In the genomic region with DNA sequence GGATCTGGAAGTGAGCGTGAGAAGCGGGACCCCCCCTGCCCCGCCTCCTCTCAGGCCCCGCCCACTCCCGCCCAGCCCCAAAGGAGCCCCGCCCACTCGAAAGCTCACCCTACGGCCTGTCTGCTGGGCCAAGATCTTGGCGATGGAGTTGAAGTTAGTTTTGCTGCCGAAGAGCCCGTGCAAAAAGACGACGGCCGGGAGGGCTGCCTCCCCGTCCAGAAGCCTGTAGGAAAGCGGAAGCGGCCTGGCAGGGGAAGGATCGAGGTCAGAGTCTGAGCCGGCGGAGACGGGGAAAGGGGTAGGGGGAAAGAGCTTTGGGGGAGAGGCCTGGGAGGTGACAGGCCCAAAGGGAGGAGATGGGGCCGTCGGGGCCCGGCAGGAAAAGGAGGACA, we compare ENCODE assay signal across 1 cellular context.
A peak's percentile ranks its signal among the peaks of the same experiment; 100 is the strongest.
TF ChIP-seq lines count a peak whose summit lies in the region.

No MANE protein-coding gene starts in this region.

TF ChIP-seq in HEK293, 187 proteins besides CTCF, POLR2A, EP300 and RAD21 (continued from another document):
- TF ChIP-seq INSM2 (tag by site-specific recombination; IDR thresholded peaks at IDR 0.05) (no peak), HOXA7 (CRISPR knock-in tag; IDR thresholded peaks at IDR 0.05; ENCODE audit: borderline replicate concordance) (no peak), ZNF391 (tag by site-specific recombination; IDR thresholded peaks at IDR 0.05; ENCODE audit: borderline replicate concordance, low read depth) (peak; percentile 31; the same call in 1 of the 2 replicates), ZNF777 (tag by site-specific recombination; IDR thresholded peaks at IDR 0.05; ENCODE audit: borderline replicate concordance) (peak; percentile 49; the same call in 1 of the 2 replicates), ZNF16 (tag by site-specific recombination; IDR thresholded peaks at IDR 0.05; ENCODE audit: low read depth) (no peak), ZNF521 (tag by site-specific recombination; IDR thresholded peaks at IDR 0.05) (no peak), ZNF335 (tag by site-specific recombination; conservative IDR thresholded peaks at IDR 0.05) (peak; percentile 42; the same call in 1 of the 2 replicates), KLF9 (tag by site-specific recombination; IDR thresholded peaks at IDR 0.05; ENCODE audit: low read depth) (peak; percentile 62; the same call in 1 of the 2 replicates), ZNF341 (tag by site-specific recombination; IDR thresholded peaks at IDR 0.05; ENCODE audit: low read depth) (peak; percentile 18), ZNF548 (tag by site-specific recombination; IDR thresholded peaks at IDR 0.05) (no peak), ZNF792 (tag by site-specific recombination; IDR thresholded peaks at IDR 0.05) (no peak), HOXD13 (CRISPR knock-in tag; IDR thresholded peaks at IDR 0.05; ENCODE audit: borderline replicate concordance) (no peak), SP7 (tag by site-specific recombination; IDR thresholded peaks at IDR 0.05) (no peak; the same call in 1 of the 2 replicates), ZNF76 (tag by site-specific recombination; IDR thresholded peaks at IDR 0.05; ENCODE audit: borderline replicate concordance, low read depth) (no peak), ZFP3 (tag by site-specific recombination; IDR thresholded peaks at IDR 0.05; ENCODE audit: low read depth) (no peak), ZNF404 (tag by site-specific recombination; IDR thresholded peaks at IDR 0.05) (no peak), ZNF37A (tag by site-specific recombination; IDR thresholded peaks at IDR 0.05) (no peak), SP3 (tag by site-specific recombination; IDR thresholded peaks at IDR 0.05) (no peak; the same call in 1 of the 2 replicates), PRDM4 (tag by site-specific recombination; IDR thresholded peaks at IDR 0.05) (no peak), ZNF280D (tag by site-specific recombination; IDR thresholded peaks at IDR 0.05) (no peak), ZFP69B (tag by site-specific recombination; IDR thresholded peaks at IDR 0.05) (peak; percentile 64; the same call in 1 of the 2 replicates), YY1 (tag by site-specific recombination; IDR thresholded peaks at IDR 0.05) (no peak), ZNF560 (tag by site-specific recombination; IDR thresholded peaks at IDR 0.05; ENCODE audit: borderline replicate concordance) (no peak), ZBTB8A (tag by site-specific recombination; IDR thresholded peaks at IDR 0.05) (no peak), ZNF610 (tag by site-specific recombination; IDR thresholded peaks at IDR 0.05; ENCODE audit: borderline replicate concordance) (0 out of 2 replicates have a peak, but pooled peaks have one; percentile 8), ZNF366 (tag by site-specific recombination; conservative IDR thresholded peaks at IDR 0.05) (no peak), ZXDB (tag by site-specific recombination; IDR thresholded peaks at IDR 0.05) (peak; percentile 56), ZNF623 (tag by site-specific recombination; IDR thresholded peaks at IDR 0.05) (no peak), SETDB1 (IDR thresholded peaks at IDR 0.05; ENCODE audit: insufficient read length, low read length) (no peak), SP2 (tag by site-specific recombination; IDR thresholded peaks at IDR 0.05) (peak; percentile 34), ZNF843 (tag by site-specific recombination; IDR thresholded peaks at IDR 0.05) (no peak), ZNF561 (tag by site-specific recombination; IDR thresholded peaks at IDR 0.05; ENCODE audit: borderline replicate concordance) (peak; percentile 23; the same call in 1 of the 2 replicates), OSR2 (tag by site-specific recombination; IDR thresholded peaks at IDR 0.05) (no peak)
- TF ChIP-seq, protein P1, sequence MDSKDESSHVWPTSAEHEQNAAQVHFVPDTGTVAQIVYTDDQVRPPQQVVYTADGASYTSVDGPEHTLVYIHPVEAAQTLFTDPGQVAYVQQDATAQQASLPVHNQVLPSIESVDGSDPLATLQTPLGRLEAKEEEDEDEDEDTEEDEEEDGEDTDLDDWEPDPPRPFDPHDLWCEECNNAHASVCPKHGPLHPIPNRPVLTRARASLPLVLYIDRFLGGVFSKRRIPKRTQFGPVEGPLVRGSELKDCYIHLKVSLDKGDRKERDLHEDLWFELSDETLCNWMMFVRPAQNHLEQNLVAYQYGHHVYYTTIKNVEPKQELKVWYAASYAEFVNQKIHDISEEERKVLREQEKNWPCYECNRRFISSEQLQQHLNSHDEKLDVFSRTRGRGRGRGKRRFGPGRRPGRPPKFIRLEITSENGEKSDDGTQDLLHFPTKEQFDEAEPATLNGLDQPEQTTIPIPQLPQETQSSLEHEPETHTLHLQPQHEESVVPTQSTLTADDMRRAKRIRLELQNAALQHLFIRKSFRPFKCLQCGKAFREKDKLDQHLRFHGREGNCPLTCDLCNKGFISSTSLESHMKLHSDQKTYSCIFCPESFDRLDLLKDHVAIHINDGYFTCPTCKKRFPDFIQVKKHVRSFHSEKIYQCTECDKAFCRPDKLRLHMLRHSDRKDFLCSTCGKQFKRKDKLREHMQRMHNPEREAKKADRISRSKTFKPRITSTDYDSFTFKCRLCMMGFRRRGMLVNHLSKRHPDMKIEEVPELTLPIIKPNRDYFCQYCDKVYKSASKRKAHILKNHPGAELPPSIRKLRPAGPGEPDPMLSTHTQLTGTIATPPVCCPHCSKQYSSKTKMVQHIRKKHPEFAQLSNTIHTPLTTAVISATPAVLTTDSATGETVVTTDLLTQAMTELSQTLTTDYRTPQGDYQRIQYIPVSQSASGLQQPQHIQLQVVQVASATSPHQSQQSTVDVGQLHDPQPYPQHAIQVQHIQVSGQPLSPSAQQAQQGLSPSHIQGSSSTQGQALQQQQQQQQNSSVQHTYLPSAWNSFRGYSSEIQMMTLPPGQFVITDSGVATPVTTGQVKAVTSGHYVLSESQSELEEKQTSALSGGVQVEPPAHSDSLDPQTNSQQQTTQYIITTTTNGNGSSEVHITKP (tag by site-specific recombination; IDR thresholded peaks at IDR 0.05) = no peak; the same call in 1 of the 2 replicates
- TF ChIP-seq, protein P2, sequence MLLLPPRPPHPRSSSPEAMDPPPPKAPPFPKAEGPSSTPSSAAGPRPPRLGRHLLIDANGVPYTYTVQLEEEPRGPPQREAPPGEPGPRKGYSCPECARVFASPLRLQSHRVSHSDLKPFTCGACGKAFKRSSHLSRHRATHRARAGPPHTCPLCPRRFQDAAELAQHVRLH (tag by site-specific recombination; IDR thresholded peaks at IDR 0.05) = no peak
